In the genomic region with DNA sequence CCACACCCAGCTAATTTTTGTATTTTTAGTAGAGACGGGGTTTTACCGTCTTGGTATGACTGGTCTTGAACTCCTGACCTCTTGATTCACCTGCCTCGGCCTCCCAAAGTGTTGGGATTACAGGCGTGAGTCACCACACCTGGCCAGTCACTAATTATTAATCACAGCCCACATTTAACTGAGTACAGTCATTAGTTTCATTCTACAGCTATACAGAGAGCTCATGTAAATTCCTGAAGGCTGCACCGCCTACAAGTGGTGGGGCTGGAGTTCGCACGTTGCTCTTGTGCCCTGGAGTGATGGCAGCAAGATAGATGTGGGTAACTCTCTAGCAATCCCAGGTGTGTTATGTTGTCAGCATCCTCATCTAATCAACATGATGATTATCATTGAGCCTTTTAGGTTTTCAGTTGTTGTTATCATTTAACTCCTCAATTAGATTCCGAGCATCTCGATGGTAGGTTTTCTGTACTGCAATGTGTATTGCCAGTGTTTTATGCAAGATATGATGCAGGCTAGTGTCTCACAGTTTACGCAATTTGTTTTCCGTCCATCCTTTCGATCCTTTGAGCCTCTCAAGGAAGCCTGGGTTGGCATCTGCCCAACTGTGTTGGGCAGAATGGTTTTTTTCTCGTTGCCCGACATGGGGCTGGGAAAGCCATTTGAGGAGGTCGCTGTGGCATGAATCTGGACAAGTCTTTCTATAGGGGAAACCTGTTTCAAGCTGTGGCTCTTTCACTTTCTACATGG, we compare ENCODE assay signal across 22 cellular contexts.
DNase-seq lines count a peak whose midpoint lies in the region; ATAC-seq, FAIRE-seq and TF ChIP-seq lines count a peak whose summit lies in the region.
"Had no signal": no experiment of that assay in that cellular context is flagged by ENCODE, and none has a peak within 500 bp of the region (broad histone marks: within the 10 kb centered on the region; RNA-seq: fewer than 3 reads in every experiment).

No MANE protein-coding gene starts in this region.

- no peaks in the 10 kb centered on the region for H3K9me3 ChIP-seq in keratinocyte (ENCODE audit: control insufficient read depth, low read depth, low read length)
- H3K9me3 ChIP-seq: prostate gland had no signal

- peaks cover 0 to 3% of the 10 kb centered on the region in 2 experiments for H3K36me3 ChIP-seq in keratinocyte (ENCODE audit: control insufficient read depth in 2 of 2, extremely low read depth in 1 of 2, insufficient read depth in 2 of 2, low read length in 2 of 2)
- H3K36me3 ChIP-seq: prostate gland, spleen had no signal

- peaks cover 3% of the 10 kb centered on the region for H3K4me1 Mint-ChIP-seq in activated T-helper 17 cell treated with anti-CD3 and anti-CD28 coated beads, Interleukin-2, amount 50 U/mL, for 72 hours
- peaks cover 11% of the 10 kb centered on the region for H3K4me1 Mint-ChIP-seq in type B pancreatic cell (ENCODE audit: unreplicated experiment)
- H3K4me1 Mint-ChIP-seq: activated CD8-positive, alpha-beta memory T cell treated with anti-CD3 and anti-CD28 coated beads, Interleukin-2, amount 10 ng/mL, durations not matched to agents 7 days and 5 days had no signal

- peak overlapping the region; percentile 38 for H3K27ac Mint-ChIP-seq in activated T-helper 17 cell treated with anti-CD3 and anti-CD28 coated beads, Interleukin-2, amount 50 U/mL, for 72 hours
- peak overlapping the region; percentile 13 for H3K27ac Mint-ChIP-seq in type B pancreatic cell
- H3K27ac Mint-ChIP-seq: activated CD8-positive, alpha-beta memory T cell treated with anti-CD3 and anti-CD28 coated beads, Interleukin-2, amount 10 ng/mL, durations not matched to agents 7 days and 5 days; stimulated activated naive CD8-positive, alpha-beta T cell treated with anti-CD3 and anti-CD28 coated beads, Interleukin-15, Interleukin-2, amounts not matched to agents 100 ng/mL and 50 ng/mL, for 24 hours; T-helper 17 cell had no signal

- TF ChIP-seq CTCF in keratinocyte (optimal IDR thresholded peaks at IDR 0.05 in 1 of 3, IDR thresholded peaks at IDR 0.05 in 1 of 3, conservative IDR thresholded peaks at IDR 0.05 in 1 of 3; ENCODE audit: extremely low read depth in 1 of 3, insufficient read depth in 2 of 3, low read length in 3 of 3) (peak in 2 of 3 experiments; percentile 15 to 41), type B pancreatic cell (conservative IDR thresholded peaks at IDR 0.05) (no peak)

- H2AFZ ChIP-seq in keratinocyte (ENCODE audit: control insufficient read depth, low read length) = no peak overlapping the region

- H3K27me3 Mint-ChIP-seq in activated T-helper 17 cell treated with anti-CD3 and anti-CD28 coated beads, Interleukin-2, amount 50 U/mL, for 72 hours = no peaks in the 10 kb centered on the region
- H3K27me3 Mint-ChIP-seq in type B pancreatic cell = no peaks in the 10 kb centered on the region
- H3K27me3 Mint-ChIP-seq: activated CD8-positive, alpha-beta memory T cell treated with anti-CD3 and anti-CD28 coated beads, Interleukin-2, amount 10 ng/mL, durations not matched to agents 7 days and 5 days; effector memory CD8-positive, alpha-beta T cell; natural killer cell treated with Interleukin-12 subunit alpha and Interleukin-12 subunit beta and Interleukin-15 and Interleukin-18, amount 100 ng/mL, for 72 hours; stimulated activated naive CD8-positive, alpha-beta T cell treated with anti-CD3 and anti-CD28 coated beads, Interleukin-15, Interleukin-2, amounts not matched to agents 100 ng/mL and 50 ng/mL, for 24 hours; T-helper 17 cell had no signal

- no peak overlapping the region for H3K4me3 ChIP-seq in keratinocyte (ENCODE audit: control insufficient read depth in 2 of 3, extremely low read depth in 1 of 3, insufficient read depth in 2 of 3, low read depth in 1 of 3, low read length in 3 of 3)
- H3K4me3 ChIP-seq: prostate gland, spleen had no signal

- no peak overlapping the region for H3K4me3 Mint-ChIP-seq in activated T-helper 17 cell treated with anti-CD3 and anti-CD28 coated beads, Interleukin-2, amount 50 U/mL, for 72 hours
- H3K4me3 Mint-ChIP-seq in type B pancreatic cell = no peak overlapping the region
- H3K4me3 Mint-ChIP-seq: activated CD8-positive, alpha-beta memory T cell treated with anti-CD3 and anti-CD28 coated beads, Interleukin-2, amount 10 ng/mL, durations not matched to agents 7 days and 5 days; effector memory CD8-positive, alpha-beta T cell; natural killer cell treated with Interleukin-12 subunit alpha and Interleukin-12 subunit beta and Interleukin-15 and Interleukin-18, amount 100 ng/mL, for 72 hours; stimulated activated naive CD8-positive, alpha-beta T cell treated with anti-CD3 and anti-CD28 coated beads, Interleukin-15, Interleukin-2, amounts not matched to agents 100 ng/mL and 50 ng/mL, for 24 hours; T-helper 17 cell had no signal

- no peaks in the 10 kb centered on the region for H3K27me3 ChIP-seq in keratinocyte (ENCODE audit: control insufficient read depth, extremely low read depth, insufficient read depth, low read length)
- H3K27me3 ChIP-seq: spleen had no signal

- H3K9me1 ChIP-seq in keratinocyte (ENCODE audit: control insufficient read depth, extremely low read depth, insufficient read depth, low read length) = peaks cover 3% of the 10 kb centered on the region

- peak; percentile 21 for DNase-seq in stimulated activated CD4-positive, alpha-beta T cell treated with anti-CD3 and anti-CD28 coated beads, Interleukin-1b, Interleukin-23, amount 100 ng/mL, for 48 hours
- no peak for DNase-seq in stimulated activated CD4-positive, alpha-beta T cell treated with anti-CD3 and anti-CD28 coated beads, Interleukin-4, amount 100 ng/mL, for 4 hours
- DNase-seq in keratinocyte (ENCODE audit: low read depth, low spot score) (no peak), type B pancreatic cell (ENCODE audit: extremely low spot score, unreplicated experiment) (no peak), hepatic stellate cell (ENCODE audit: low spot score) (no peak)
- DNase-seq: activated CD8-positive, alpha-beta memory T cell treated with anti-CD3 and anti-CD28 coated beads, Interleukin-2, amount 10 ng/mL, durations not matched to agents 7 days and 5 days; activated gamma-delta T cell; effector memory CD8-positive, alpha-beta T cell; foreskin melanocyte; KBM-7; left cardiac atrium; NCI-H510A treated with DMSO at 0.1 percent for 48 hours; SHP77 treated with DMSO at 0.1 percent for 48 hours; spleen; T-helper 17 cell had no signal

- H3K4me2 ChIP-seq in keratinocyte (ENCODE audit: control insufficient read depth, extremely low read depth, insufficient read depth, low read depth, low read length) = no peak overlapping the region

- peaks cover 4% of the 10 kb centered on the region for H3K79me2 ChIP-seq in keratinocyte (ENCODE audit: control insufficient read depth, insufficient read depth, low read length)

- no peaks in the 10 kb centered on the region for H3K9me3 Mint-ChIP-seq in activated T-helper 17 cell treated with anti-CD3 and anti-CD28 coated beads, Interleukin-2, amount 50 U/mL, for 72 hours
- no peaks in the 10 kb centered on the region for H3K9me3 Mint-ChIP-seq in type B pancreatic cell
- H3K9me3 Mint-ChIP-seq: effector memory CD8-positive, alpha-beta T cell; natural killer cell treated with Interleukin-12 subunit alpha and Interleukin-12 subunit beta and Interleukin-15 and Interleukin-18, amount 100 ng/mL, for 72 hours; stimulated activated naive CD8-positive, alpha-beta T cell treated with anti-CD3 and anti-CD28 coated beads, Interleukin-15, Interleukin-2, amounts not matched to agents 100 ng/mL and 50 ng/mL, for 24 hours had no signal

- no peaks in the 10 kb centered on the region for H4K20me1 ChIP-seq in keratinocyte (ENCODE audit: control insufficient read depth, extremely low read depth, insufficient read depth, low read length)

- dilution Hi-C loops in keratinocyte (cut with MboI; ENCODE audit: extremely low pct_ligation_motif_present, low sequenced_read_pairs) = no loop called here

- no peaks in the 10 kb centered on the region for H3K36me3 Mint-ChIP-seq in activated T-helper 17 cell treated with anti-CD3 and anti-CD28 coated beads, Interleukin-2, amount 50 U/mL, for 72 hours (ENCODE audit: low read depth)
- peaks cover 8% of the 10 kb centered on the region for H3K36me3 Mint-ChIP-seq in type B pancreatic cell
- H3K36me3 Mint-ChIP-seq: activated CD8-positive, alpha-beta memory T cell treated with anti-CD3 and anti-CD28 coated beads, Interleukin-2, amount 10 ng/mL, durations not matched to agents 7 days and 5 days; natural killer cell treated with Interleukin-12 subunit alpha and Interleukin-12 subunit beta and Interleukin-15 and Interleukin-18, amount 100 ng/mL, for 72 hours had no signal

- H3K4me1 ChIP-seq in keratinocyte (ENCODE audit: control insufficient read depth, extremely low read depth, insufficient read depth, low read length) = peaks cover 2% of the 10 kb centered on the region
- H3K4me1 ChIP-seq: prostate gland had no signal

- ATAC-seq in activated T-helper 17 cell treated with anti-CD3 and anti-CD28 coated beads, Interleukin-2, amount 50 U/mL, for 72 hours (replicated peaks) = peak; percentile 90
- no peak for ATAC-seq in GM21360 (IDR thresholded peaks at IDR 0.05; ENCODE audit: unreplicated experiment)
- no peak for ATAC-seq in GM21367 (IDR thresholded peaks at IDR 0.05; ENCODE audit: unreplicated experiment)
- ATAC-seq: activated CD8-positive, alpha-beta memory T cell treated with anti-CD3 and anti-CD28 coated beads, Interleukin-2, amount 10 ng/mL, durations not matched to agents 7 days and 5 days; effector memory CD8-positive, alpha-beta T cell; natural killer cell treated with Interleukin-12 subunit alpha and Interleukin-12 subunit beta and Interleukin-15 and Interleukin-18, amount 100 ng/mL, for 72 hours; T-helper 17 cell had no signal

- no peak overlapping the region for H3K27ac ChIP-seq in keratinocyte (ENCODE audit: control insufficient read depth, insufficient read depth, low read length)
- H3K27ac ChIP-seq: prostate gland, spleen had no signal

- H3K9ac ChIP-seq in keratinocyte (ENCODE audit: control insufficient read depth, extremely low read depth, insufficient read depth, low read length) = no peak overlapping the region

- FAIRE-seq in keratinocyte (lab: Jason Lieb, UNC) = no peak
- FAIRE-seq: astrocyte had no signal
